ENCODE assay signal across 13 cellular contexts in the genomic region with DNA sequence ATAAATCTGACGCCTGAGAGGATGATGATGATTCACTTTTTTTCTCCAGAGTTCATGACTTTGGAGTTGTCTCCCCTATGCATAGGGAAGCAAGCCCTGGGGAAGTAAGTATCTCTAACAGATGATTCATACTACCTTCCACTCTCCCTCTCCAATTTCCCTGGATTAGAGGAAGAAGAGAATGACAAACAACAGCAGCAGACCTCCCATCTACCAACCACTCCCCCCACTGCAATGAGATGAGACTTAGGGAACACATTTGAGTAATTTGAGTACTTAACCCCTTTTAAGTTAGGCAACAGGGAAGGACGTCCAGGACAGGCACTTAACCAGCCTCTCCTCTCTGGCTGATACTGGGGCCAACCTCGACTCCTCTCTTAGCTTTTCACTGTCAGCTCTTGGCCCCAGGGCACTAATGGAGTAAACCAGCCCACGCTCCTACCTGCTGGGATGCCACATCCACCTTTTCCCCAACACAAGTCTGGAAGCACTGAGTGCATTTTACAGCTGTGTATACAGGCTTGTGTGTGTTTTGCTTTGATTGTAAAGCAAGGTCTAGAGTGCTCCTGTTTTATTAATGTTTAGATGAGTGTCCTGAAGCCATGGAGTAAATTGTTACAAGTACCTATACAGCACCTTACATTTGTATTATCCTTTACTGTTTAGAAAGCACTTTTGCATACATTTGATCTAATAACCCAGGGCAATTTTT.
DNase-seq lines count a peak whose midpoint lies in the region; ATAC-seq and TF ChIP-seq lines count a peak whose summit lies in the region.
"Had no signal": no experiment of that assay in that cellular context is flagged by ENCODE, and none has a peak within 500 bp of the region (broad histone marks: within the 10 kb centered on the region; RNA-seq: fewer than 3 reads in every experiment).

No MANE protein-coding gene starts in this region.

- H3K4me2 ChIP-seq in MM.1S (ENCODE audit: low read depth, low read length) = no peak overlapping the region

- CTCF ChIA-PET in RWPE1 (lab: Yijun Ruan, JAX) = interaction anchor here (0.6 kb wide), 2 partner anchors 13 to 181 kb away, joined by 3 read pairs; partner anchors contain the start of gene PHLDA1

- ATAC-seq in foreskin keratinocyte (peak; percentile 87), GM19452 (IDR thresholded peaks at IDR 0.05; ENCODE audit: unreplicated experiment) (no peak), HG03460 (IDR thresholded peaks at IDR 0.05; ENCODE audit: unreplicated experiment) (no peak)

- H3K36me3 ChIP-seq in MM.1S (replicated peaks; ENCODE audit: insufficient read depth, low read length) = no peaks in the 10 kb centered on the region

- no peak for TF ChIP-seq CTCF in RWPE1 (conservative IDR thresholded peaks at IDR 0.05; ENCODE audit: low read depth)
- TF ChIP-seq CTCF in foreskin keratinocyte (conservative IDR thresholded peaks at IDR 0.05) = no peak
- TF ChIP-seq CTCF in MM.1S (IDR thresholded peaks at IDR 0.05; ENCODE audit: low read length) = no peak

- H3K27me3 ChIP-seq in foreskin keratinocyte (no peaks in the 10 kb centered on the region), MM.1S (replicated peaks; ENCODE audit: insufficient read depth, low read length) (no peaks in the 10 kb centered on the region)

- H3K9ac ChIP-seq in MM.1S (ENCODE audit: low read length) = no peak overlapping the region

- H3K4me3 ChIP-seq in MM.1S (ENCODE audit: low read length) = no peak overlapping the region

- H3K79me2 ChIP-seq in MM.1S (ENCODE audit: low read length) = no peaks in the 10 kb centered on the region

- no peaks in the 10 kb centered on the region for H3F3A ChIP-seq in MM.1S (ENCODE audit: insufficient read depth, low read length)

- no peak overlapping the region for H2AFZ ChIP-seq in MM.1S (ENCODE audit: low read length)

- H3K9me2 ChIP-seq in MM.1S (replicated peaks; ENCODE audit: insufficient read depth, low read length) = no peaks in the 10 kb centered on the region

- no peaks in the 10 kb centered on the region for H3K9me3 ChIP-seq in MM.1S (replicated peaks; ENCODE audit: insufficient read depth, low read length)

- no peaks in the 10 kb centered on the region for H4K20me1 ChIP-seq in MM.1S (ENCODE audit: insufficient read depth, low read length)

- H3K27ac ChIP-seq in RWPE1 (peak overlapping the region; percentile 75), foreskin keratinocyte (peak overlapping the region; percentile 86), MM.1S (ENCODE audit: low read length) (no peak overlapping the region)

- POLR2A ChIA-PET in RWPE1 (lab: Yijun Ruan, JAX; ENCODE audit: low non-redundant PET) = no interaction called here

- peaks cover 58% of the 10 kb centered on the region for H3K4me1 ChIP-seq in foreskin keratinocyte
- H3K4me1 ChIP-seq in MM.1S (ENCODE audit: low read length) = no peaks in the 10 kb centered on the region

- DNase-seq in A172 (ENCODE audit: low spot score) (peak; percentile 86), HCEC 1CT (peak; percentile 95), RWPE1 (ENCODE audit: low spot score) (peak; percentile 57), foreskin keratinocyte (peak; percentile 87 to 96), MM.1S (no peak)
- DNase-seq in activated CD8-positive, alpha-beta memory T cell treated with anti-CD3 and anti-CD28 coated beads, Interleukin-2, amount 50 U/mL, for 48 hours = no peak
- DNase-seq: activated CD4-positive, alpha-beta memory T cell treated with anti-CD3 and anti-CD28 coated beads, Interleukin-2, amount 10 ng/mL, durations not matched to agents 7 days and 5 days; C1 segment of cervical spinal cord; caudate nucleus; SHP77; stimulated activated CD8-positive, alpha-beta memory T cell treated with anti-CD3 and anti-CD28 coated beads, Interleukin-4, amount 100 ng/mL, for 48 hours had no signal

Comparison
In these comparisons a context has a peak if more than half of its experiments do, and no peak if none do; other contexts are left out.
1. DNase-seq: peak in A172 (single experiment), HCEC 1CT (single experiment), RWPE1 (single experiment) and foreskin keratinocyte (2 of 2); none in activated CD8-positive, alpha-beta memory T cell treated with anti-CD3 and anti-CD28 coated beads, Interleukin-2, amount 50 U/mL, for 48 hours (single experiment) and MM.1S (single experiment).